ENCODE assay signal across 14 cellular contexts in genomic region chr1:155960081-155960745, GRCh38. TPM values are rescaled to one million over a fixed set of nuclear protein-coding genes. Genes with fewer than 3 reads are reported as not detected.
DNase-seq lines count a peak whose midpoint lies in the region; ATAC-seq and TF ChIP-seq lines count a peak whose summit lies in the region.
"Had no signal": no experiment of that assay in that cellular context is flagged by ENCODE, and none has a peak within 500 bp of the region (broad histone marks: within the 10 kb centered on the region; RNA-seq: fewer than 3 reads in every experiment).

No MANE protein-coding gene starts in this region.

- no peak overlapping the region for H3K4me3 ChIP-seq in A673 (ENCODE audit: low read depth, low read length, poor library complexity, severe bottlenecking)

- TF ChIP-seq CTCF in A673 (conservative IDR thresholded peaks at IDR 0.05; ENCODE audit: low read depth, low read length) (no peak), chondrocyte (IDR thresholded peaks at IDR 0.05) (no peak)

- POLR2A ChIA-PET in A673 (lab: Charles Lee; ENCODE audit: low non-redundant PET): interaction anchor here (0.6 to 0.7 kb wide), 2 partner anchors 16 to 65 kb away, joined by 3 read pairs; no protein-coding TSS in a partner anchor

- H3K4me1 Mint-ChIP-seq in chondrocyte (ENCODE audit: low read depth): peaks cover 37% of the 10 kb centered on the region
- H3K4me1 Mint-ChIP-seq in natural killer cell treated with Interleukin-12 subunit alpha and Interleukin-12 subunit beta and Interleukin-15 and Interleukin-18, amount 100 ng/mL, for 72 hours (ENCODE audit: low read depth in 2 of 2): peaks cover 10 to 14% of the 10 kb centered on the region in 2 donors

- H3K27me3 ChIP-seq in A673 (replicated peaks; ENCODE audit: insufficient read depth, low read depth, low read length, poor library complexity): no peaks in the 10 kb centered on the region

- no peaks in the 10 kb centered on the region for H3K9me3 ChIP-seq in A673 (ENCODE audit: low read depth, low read length, poor library complexity, severe bottlenecking)

- intact Hi-C loops in A673 (cut with micrococcal nuclease; ENCODE audit: unreplicated experiment): no loop called here

- peaks cover 42% of the 10 kb centered on the region for H3K36me3 Mint-ChIP-seq in chondrocyte (ENCODE audit: low read depth)
- H3K36me3 Mint-ChIP-seq in natural killer cell treated with Interleukin-12 subunit alpha and Interleukin-12 subunit beta and Interleukin-15 and Interleukin-18, amount 100 ng/mL, for 72 hours: peaks cover 6% of the 10 kb centered on the region

- peak overlapping the region; percentile 95 for H3K27ac Mint-ChIP-seq in chondrocyte (ENCODE audit: unreplicated experiment)
- H3K27ac Mint-ChIP-seq in natural killer cell treated with Interleukin-12 subunit alpha and Interleukin-12 subunit beta and Interleukin-15 and Interleukin-18, amount 100 ng/mL, for 72 hours: peak overlapping the region; percentile 31 to 91

- ATAC-seq in natural killer cell treated with Interleukin-12 subunit alpha and Interleukin-12 subunit beta and Interleukin-15 and Interleukin-18, amount 100 ng/mL, for 72 hours: no peak
- ATAC-seq in GM21390 (IDR thresholded peaks at IDR 0.05; ENCODE audit: unreplicated experiment) (no peak), HG02798 (IDR thresholded peaks at IDR 0.05; ENCODE audit: poor library complexity, unreplicated experiment) (no peak)

- peaks cover 20% of the 10 kb centered on the region for H3K4me1 ChIP-seq in A673 (ENCODE audit: insufficient read depth, low read length, poor library complexity, severe bottlenecking)

- no peaks in the 10 kb centered on the region for H3K9me3 Mint-ChIP-seq in chondrocyte (ENCODE audit: low read depth)
- no peaks in the 10 kb centered on the region for H3K9me3 Mint-ChIP-seq in natural killer cell treated with Interleukin-12 subunit alpha and Interleukin-12 subunit beta and Interleukin-15 and Interleukin-18, amount 100 ng/mL, for 72 hours

- H3K36me3 ChIP-seq in A673 (ENCODE audit: insufficient read depth, low read length, poor library complexity, severe bottlenecking): peaks cover 92% of the 10 kb centered on the region

- CTCF ChIA-PET in A673 (lab: Charles Lee): interaction anchor here (0.8 to 1.1 kb wide), 2 partner anchors 21 to 29 kb away, joined by 3 to 6 read pairs; no protein-coding TSS in a partner anchor

- BruUV-seq in A673 (replicated peaks; lab: Mats Ljungman, UMichigan): no TSS peak

- H3K27ac ChIP-seq in A673 (ENCODE audit: low read depth, low read length, poor library complexity, severe bottlenecking): peak overlapping the region; percentile 72

- H3K4me3 Mint-ChIP-seq in chondrocyte (ENCODE audit: unreplicated experiment): no peak overlapping the region
- no peak overlapping the region for H3K4me3 Mint-ChIP-seq in natural killer cell treated with Interleukin-12 subunit alpha and Interleukin-12 subunit beta and Interleukin-15 and Interleukin-18, amount 100 ng/mL, for 72 hours

- no peaks in the 10 kb centered on the region for H3K27me3 Mint-ChIP-seq in chondrocyte (ENCODE audit: low read depth)
- H3K27me3 Mint-ChIP-seq in natural killer cell treated with Interleukin-12 subunit alpha and Interleukin-12 subunit beta and Interleukin-15 and Interleukin-18, amount 100 ng/mL, for 72 hours: no peaks in the 10 kb centered on the region

- DNase-seq in A673 (ENCODE audit: low spot score): no peak
- peak; percentile 33 for DNase-seq in NAMALWA (ENCODE audit: low spot score)
- DNase-seq in chondrocyte (ENCODE audit: low spot score): no peak
- no peak for DNase-seq in natural killer cell treated with Interleukin-12 subunit alpha and Interleukin-12 subunit beta and Interleukin-15 and Interleukin-18, amount 100 ng/mL, for 72 hours (ENCODE audit: low spot score)
- no peak for DNase-seq in NCI-H2196 treated with DMSO at 0.1 percent for 48 hours (lab: John Stamatoyannopoulos, UW; ENCODE audit: unreplicated experiment)
- no peak for DNase-seq in globus pallidus (ENCODE audit: low spot score)
- DNase-seq: activated effector memory CD4-positive, alpha-beta T cell treated with Interleukin-2 at 50 U/mL for 16 hours; GOT3; NCI-H2029; stimulated activated CD4-positive, alpha-beta T cell treated with anti-CD3 and anti-CD28 coated beads, Interleukin-2, amount 100 ng/mL, for 48 hours had no signal

RNA-seq across cellular contexts. Expression of gene ARHGEF2, which starts 18.1 kb away (rescaled TPM):
- 148 and 161 TPM in 2 replicates for total RNA-seq in A673 (2021)
- total RNA-seq in chondrocyte: 50.0 to 214 TPM (median 203 TPM) in 3 replicates
- total RNA-seq in natural killer cell treated with Interleukin-12 subunit alpha and Interleukin-12 subunit beta and Interleukin-15 and Interleukin-18, amount 100 ng/mL, for 72 hours: 100 to 1,000 TPM; 205 to 234 TPM

RNA-seq across cellular contexts. Expression of gene RXFP4, which starts 18.8 kb away (rescaled TPM):
- total RNA-seq in A673 (2021) (not detected in 2 replicates), chondrocyte (not detected in 3 replicates)
- not detected for total RNA-seq in natural killer cell treated with Interleukin-12 subunit alpha and Interleukin-12 subunit beta and Interleukin-15 and Interleukin-18, amount 100 ng/mL, for 72 hours
- total RNA-seq: lung microvascular endothelial cell, SK-MEL-5 had no signal

RNA-seq across cellular contexts. Expression of gene KHDC4, which starts 26.0 kb away (rescaled TPM):
- total RNA-seq in A673 (2021) (92.7 and 93.3 TPM in 2 replicates), chondrocyte (32.3 to 43.2 TPM (median 35.2 TPM) in 3 replicates)
- 10 to 100 TPM; 47.6 to 96.0 TPM for total RNA-seq in natural killer cell treated with Interleukin-12 subunit alpha and Interleukin-12 subunit beta and Interleukin-15 and Interleukin-18, amount 100 ng/mL, for 72 hours

RNA-seq across cellular contexts. Expression of gene RIT1, which starts 49.1 kb away (rescaled TPM):
- total RNA-seq in A673 (2021) (27.5 and 29.6 TPM in 2 replicates), chondrocyte (39.8 to 52.2 TPM (median 51.4 TPM) in 3 replicates)
- 10 to 100 TPM; 29.4 to 40.2 TPM for total RNA-seq in natural killer cell treated with Interleukin-12 subunit alpha and Interleukin-12 subunit beta and Interleukin-15 and Interleukin-18, amount 100 ng/mL, for 72 hours
